In the genomic region with DNA sequence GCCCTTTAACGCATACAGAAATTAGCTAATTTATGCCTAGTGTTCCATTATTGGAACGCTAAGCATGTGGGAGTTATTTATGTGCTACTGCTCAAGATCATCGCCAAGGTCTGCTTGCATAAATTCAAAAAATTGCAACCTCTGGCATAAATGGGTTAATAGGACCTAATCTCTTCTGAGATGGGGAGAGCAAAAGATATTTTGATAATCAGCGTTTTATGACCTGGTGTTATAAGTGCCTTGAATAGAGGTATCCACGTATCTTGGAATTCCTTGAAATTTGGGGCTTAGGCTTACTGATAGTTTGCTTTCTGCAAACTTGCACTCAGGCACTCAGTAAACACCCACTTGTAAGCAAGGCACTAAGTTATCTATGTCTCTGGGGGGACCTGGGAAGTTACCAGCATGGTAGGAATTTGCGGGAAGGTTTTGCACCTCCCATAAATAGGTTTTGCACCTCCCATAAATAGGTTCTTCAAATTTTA, we compare ENCODE assay signal across 7 cellular contexts. TPM values are rescaled to one million over a fixed set of nuclear protein-coding genes. Genes with fewer than 3 reads are reported as not detected.
DNase-seq lines count a peak whose midpoint lies in the region; ATAC-seq and TF ChIP-seq lines count a peak whose summit lies in the region.

No MANE protein-coding gene starts in this region.

- POLR2A ChIA-PET in HCT116 (lab: Charles Lee) (no interaction called here), RWPE1 (lab: Yijun Ruan, JAX; ENCODE audit: low non-redundant PET) (no interaction called here)

- WGBS in smooth muscle cell (ENCODE audit: low lambda C conversion rate): 79% methylated on average over 6 of the region's 6 CpGs

- TF ChIP-seq POLR2A in HCT116 (IDR thresholded peaks at IDR 0.05; ENCODE audit: borderline replicate concordance, extremely low read depth, insufficient read depth, insufficient read length): no peak

- intact Hi-C loops in HCT116 (cut with micrococcal nuclease): no loop called here

- H3F3A ChIP-seq in smooth muscle cell (ENCODE audit: low read depth): peaks cover 20% of the 10 kb centered on the region

- TF ChIP-seq CTCF in HCT116 (IDR thresholded peaks at IDR 0.05 in 2 of 3, conservative IDR thresholded peaks at IDR 0.05 in 1 of 3; ENCODE audit: borderline replicate concordance in 1 of 3, insufficient read depth in 1 of 3, low read depth in 2 of 3, low read length in 2 of 3) (no peak), VCaP (conservative IDR thresholded peaks at IDR 0.05) (no peak), fibroblast of pulmonary artery (IDR thresholded peaks at IDR 0.05; ENCODE audit: low read length, missing control alignments) (no peak), smooth muscle cell (IDR thresholded peaks at IDR 0.05; ENCODE audit: borderline replicate concordance, insufficient read depth, poor library complexity, severe bottlenecking) (no peak), RWPE1 (conservative IDR thresholded peaks at IDR 0.05; ENCODE audit: low read depth) (no peak)

- H2AFZ ChIP-seq in HCT116 (ENCODE audit: low read depth, low read length, poor library complexity, severe bottlenecking): no peak overlapping the region
- no peak overlapping the region for H2AFZ ChIP-seq in smooth muscle cell (ENCODE audit: low read depth)

- no peak for TF ChIP-seq RAD21 in HCT116 (IDR thresholded peaks at IDR 0.05; ENCODE audit: low read depth)

- no peak for ATAC-seq in HCT116
- no peak for ATAC-seq in GM18861 (IDR thresholded peaks at IDR 0.05; ENCODE audit: unreplicated experiment)
- no peak for ATAC-seq in HG03378 (IDR thresholded peaks at IDR 0.05; ENCODE audit: unreplicated experiment)

- H4K20me1 ChIP-seq in HCT116 (ENCODE audit: insufficient read depth): peaks cover 9% of the 10 kb centered on the region
- H4K20me1 ChIP-seq in smooth muscle cell (ENCODE audit: low read depth): peaks cover 62% of the 10 kb centered on the region

- no peaks in the 10 kb centered on the region for H3K9me3 ChIP-seq in HCT116 (ENCODE audit: control insufficient read depth in 1 of 2, insufficient read depth in 1 of 2, low read depth in 1 of 2, low read length in 2 of 2)
- H3K9me3 ChIP-seq in smooth muscle cell (replicated peaks; ENCODE audit: low read depth): no peaks in the 10 kb centered on the region

- H3K9ac ChIP-seq in HCT116 (ENCODE audit: low read length) (no peak overlapping the region), smooth muscle cell (ENCODE audit: low read depth) (peak overlapping the region; percentile 99)

- RAD21 ChIA-PET in HCT116 (lab: Charles Lee; ENCODE audit: low non-redundant PET in 1 of 2, low total read pairs in 2 of 2, uncharacterized antibody in 2 of 2, unreplicated experiment in 2 of 2): no interaction called here

- H3K4me3 ChIP-seq in HCT116 (replicated peaks in 1 of 2; ENCODE audit: low read depth in 1 of 2, low read length in 2 of 2) (peak overlapping the region; percentile 92), fibroblast of pulmonary artery (replicated peaks; ENCODE audit: low read depth, low read length) (peak overlapping the region; percentile 96), smooth muscle cell (peak overlapping the region; percentile 92)

- H3K79me2 ChIP-seq in HCT116 (ENCODE audit: insufficient read depth, low read length) (peaks cover 66% of the 10 kb centered on the region), smooth muscle cell (ENCODE audit: low read depth) (peaks cover 67% of the 10 kb centered on the region)

- no TSS peak for BruUV-seq in HCT116 (replicated peaks; lab: Mats Ljungman, UMichigan)

- DNase-seq in HCT116 (ENCODE audit: low read depth, low spot score) (no peak), fibroblast of pulmonary artery (ENCODE audit: low read depth) (no peak), smooth muscle cell (lab: John Stamatoyannopoulos, UW; ENCODE audit: unreplicated experiment) (no peak), RWPE1 (ENCODE audit: low spot score) (no peak)

- peaks cover 8 to 16% of the 10 kb centered on the region in 2 experiments; a peak in 3 of 4 replicates for H3K4me1 ChIP-seq in HCT116 (ENCODE audit: control insufficient read depth in 1 of 2, insufficient read depth in 2 of 2, low read length in 2 of 2)
- H3K4me1 ChIP-seq in smooth muscle cell (ENCODE audit: low read depth): peaks cover 10% of the 10 kb centered on the region

- H3K36me3 ChIP-seq in HCT116 (ENCODE audit: control insufficient read depth in 1 of 2, insufficient read depth in 2 of 2, low read length in 2 of 2): peaks cover 21 to 27% of the 10 kb centered on the region in 2 experiments
- H3K36me3 ChIP-seq in smooth muscle cell (ENCODE audit: low read depth): peaks cover 11% of the 10 kb centered on the region

- no peaks in the 10 kb centered on the region for H3K27me3 ChIP-seq in HCT116 (ENCODE audit: insufficient read depth, low read length)
- no peaks in the 10 kb centered on the region for H3K27me3 ChIP-seq in smooth muscle cell (ENCODE audit: low read depth)

- H3K4me2 ChIP-seq in HCT116 (ENCODE audit: low read length) (peak overlapping the region; percentile 68), smooth muscle cell (peak overlapping the region; percentile 91)

- H3K27ac ChIP-seq in HCT116 (ENCODE audit: low read depth, low read length) (no peak overlapping the region), VCaP (peak overlapping the region; percentile 97; the same call in 1 of the 2 replicates), smooth muscle cell (ENCODE audit: low read depth) (peak overlapping the region; percentile 99), RWPE1 (no peak overlapping the region)

- CTCF ChIA-PET in HCT116 (lab: Charles Lee): no interaction called here
- CTCF ChIA-PET in RWPE1 (lab: Yijun Ruan, JAX): interaction anchor here (0.6 kb wide), 1 partner anchor 102 kb away, joined by 4 read pairs; no protein-coding TSS in a partner anchor

- H3K9me2 ChIP-seq in HCT116 (ENCODE audit: insufficient read depth): no peaks in the 10 kb centered on the region

TF ChIP-seq in HCT116, 20 proteins besides CTCF, POLR2A, EP300 and RAD21:
- TF ChIP-seq TCF7L2 (IDR thresholded peaks at IDR 0.05; ENCODE audit: borderline replicate concordance, extremely low read depth, insufficient read depth, insufficient read length) (no peak), POLR2AphosphoS5 (IDR thresholded peaks at IDR 0.05; ENCODE audit: low read depth, low read length) (no peak), FOSL1 (IDR thresholded peaks at IDR 0.05; ENCODE audit: low read depth) (no peak)
- TF ChIP-seq, protein P1, sequence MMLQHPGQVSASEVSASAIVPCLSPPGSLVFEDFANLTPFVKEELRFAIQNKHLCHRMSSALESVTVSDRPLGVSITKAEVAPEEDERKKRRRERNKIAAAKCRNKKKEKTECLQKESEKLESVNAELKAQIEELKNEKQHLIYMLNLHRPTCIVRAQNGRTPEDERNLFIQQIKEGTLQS (IDR thresholded peaks at IDR 0.05): no peak

RNA-seq across cellular contexts. Expression of gene SUB1, which starts 1.8 kb away (rescaled TPM):
- total RNA-seq in HCT116 (2021; ENCODE audit: unreplicated experiment) (216 TPM), smooth muscle cell (321 and 333 TPM in 2 replicates)
- polyA plus RNA-seq in HCT116 (2012): 51.1 and 99.3 TPM in 2 replicates
- polyA plus RNA-seq in smooth muscle cell: 394 and 466 TPM in 2 replicates

Comparison
In these comparisons a context has a peak if more than half of its experiments do, and no peak if none do; other contexts are left out.
1. H3K27ac ChIP-seq: peak in VCaP (single experiment) and smooth muscle cell (single experiment); none in HCT116 (single experiment) and RWPE1 (single experiment).
2. Peak in every context shown above with its lines, with median percentiles within 50 percentile points of each other: H3K4me3 ChIP-seq.